In the genomic region with DNA sequence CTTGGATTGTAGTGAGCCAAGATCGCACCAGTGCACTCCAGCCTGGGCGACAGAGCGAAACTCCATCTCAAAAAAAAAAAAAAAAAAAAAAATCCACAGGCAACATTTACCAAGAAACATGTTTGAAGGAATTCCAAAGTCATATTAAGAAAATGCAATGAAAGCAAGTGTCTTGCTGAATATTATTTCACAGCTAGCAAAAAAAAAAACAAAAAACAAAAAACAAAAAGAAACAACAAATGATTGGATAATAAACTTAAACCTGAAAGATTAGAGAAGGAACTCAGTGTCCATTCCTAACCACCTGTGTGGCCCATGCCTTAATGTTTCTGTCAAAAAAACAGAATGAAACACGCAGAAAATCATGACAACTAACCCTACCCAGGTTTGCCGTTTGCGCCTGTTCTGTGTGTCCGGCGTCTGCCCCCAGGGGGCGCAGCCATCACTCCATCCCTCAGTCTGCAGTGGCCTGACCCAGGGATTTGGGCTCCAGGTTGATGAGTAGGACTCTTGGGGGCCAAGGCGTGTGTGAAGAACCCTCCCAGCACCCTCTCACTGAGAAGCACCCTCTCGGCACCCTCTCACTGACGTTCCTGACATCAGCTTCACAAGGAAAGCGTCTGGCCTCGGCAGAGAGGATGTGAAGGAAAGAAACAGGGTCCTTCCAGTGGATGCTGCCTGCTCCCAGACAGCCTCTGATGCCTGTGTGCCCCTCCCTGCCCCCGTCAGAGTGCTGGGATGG, we compare ENCODE assay signal across 8 cellular contexts. TPM values are rescaled to one million over a fixed set of nuclear protein-coding genes. Genes with fewer than 3 reads are reported as not detected.
DNase-seq lines count a peak whose midpoint lies in the region; ATAC-seq and TF ChIP-seq lines count a peak whose summit lies in the region.

No MANE protein-coding gene starts in this region.

- POLR2A ChIA-PET in GM10248 (lab: Yijun Ruan, JAX), result no interaction called here

- CTCF ChIA-PET in GM10248 (lab: Yijun Ruan, JAX), result interaction anchor here (0.7 to 10.9 kb wide), 16 partner anchors 10 to 235 kb away, joined by 3 to 104 read pairs (median 4); a partner anchor contains a TSS

- peak; percentile 88 for TF ChIP-seq CTCF in GM10248 (IDR thresholded peaks at IDR 0.05; ENCODE audit: control extremely low read depth, extremely low read depth, low read depth, missing control alignments)

- no peak for ATAC-seq in HG03442 (IDR thresholded peaks at IDR 0.05; ENCODE audit: unreplicated experiment)

- H3K4me3 ChIP-seq in Jurkat, Clone E6-1 (ENCODE audit: low read length), result no peak overlapping the region

- DNase-seq in GM10248 (ENCODE audit: extremely low spot score), result peak; percentile 83
- DNase-seq in Jurkat, Clone E6-1 (ENCODE audit: low read depth, low spot score), result peak; percentile 51
- peak; percentile 8 for DNase-seq in T1000 (lab: John Stamatoyannopoulos, UW)
- DNase-seq in astrocyte of the hippocampus (ENCODE audit: low read depth, low spot score), result peak; percentile 71
- peak; percentile 47 for DNase-seq in inferior parietal cortex (ENCODE audit: extremely low spot score)
- DNase-seq in stimulated activated CD4-positive, alpha-beta T cell treated with anti-CD3 and anti-CD28 coated beads, TNF-alpha, amount 100 ng/mL, for 1 hour (ENCODE audit: low read depth in 3 of 3, low spot score in 1 of 3), result peak; percentile 53 to 78 (median 66)
- DNase-seq in HPDE6-E6E7 (ENCODE audit: extremely low spot score), result no peak

RNA-seq across cellular contexts. Expression of a gene that starts 19.2 kb away (rescaled TPM):
- 98.0 TPM for polyA plus RNA-seq in Jurkat, Clone E6-1 (2012; ENCODE audit: insufficient read depth, insufficient read length)

RNA-seq across cellular contexts. Expression of a gene that starts 28.0 kb away (rescaled TPM):
- polyA plus RNA-seq in Jurkat, Clone E6-1 (2012; ENCODE audit: insufficient read depth, insufficient read length), result 108 TPM

RNA-seq across cellular contexts. Expression of a gene that starts 47.1 kb away (rescaled TPM):
- polyA plus RNA-seq in Jurkat, Clone E6-1 (2012; ENCODE audit: insufficient read depth, insufficient read length), result 64.7 TPM
